ENCODE assay signal across 1 cellular context in the genomic region with DNA sequence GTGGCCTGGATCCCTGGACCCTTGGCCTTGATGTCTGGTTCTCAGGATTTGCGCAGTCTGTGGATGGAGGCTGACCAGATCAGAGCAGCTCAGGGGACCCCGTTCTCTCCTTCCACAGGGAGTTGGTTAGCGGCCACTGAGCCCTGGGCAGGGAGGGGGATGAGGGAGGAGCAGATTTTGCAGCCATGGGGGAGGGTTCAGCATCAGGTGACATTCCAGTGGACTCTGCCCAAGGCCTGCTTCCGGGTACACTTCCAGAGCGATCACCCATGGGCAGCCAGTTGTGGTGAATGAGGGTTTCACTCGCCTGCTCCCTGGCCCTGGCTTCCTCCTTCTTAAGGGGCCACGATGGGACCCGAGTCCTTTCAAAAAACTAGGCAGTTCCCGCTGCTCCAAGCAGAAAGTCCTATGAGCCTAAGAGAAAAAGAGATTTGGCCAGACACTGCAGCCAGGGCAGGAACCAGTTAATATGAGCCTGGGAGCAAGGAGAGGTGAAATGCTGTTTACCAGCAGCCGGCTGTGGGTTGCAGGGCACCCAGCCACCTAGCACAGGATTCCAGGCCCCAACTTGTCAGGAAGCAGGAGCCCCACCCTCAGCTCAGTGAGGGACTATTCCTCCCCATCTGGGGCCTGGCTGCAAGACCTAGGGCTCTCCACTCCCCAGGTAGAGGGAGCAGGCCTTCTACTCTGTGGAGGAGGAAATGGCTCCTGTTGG.
TF ChIP-seq lines count a peak whose summit lies in the region.

No MANE protein-coding gene starts in this region.

TF ChIP-seq in HepG2, 621 proteins besides CTCF, POLR2A, EP300 and RAD21 (continued from another document and continues in another):
- TF ChIP-seq AHDC1 (CRISPR knock-in tag; IDR thresholded peaks at IDR 0.05; ENCODE audit: borderline replicate concordance) (peak; percentile 46; the same call in 1 of the 2 replicates), ZNF770 (CRISPR knock-in tag; IDR thresholded peaks at IDR 0.05) (no peak), HMG20B (CRISPR knock-in tag; conservative IDR thresholded peaks at IDR 0.05) (no peak), ATF7 (IDR thresholded peaks at IDR 0.05) (no peak), ATF7 (CRISPR knock-in tag; IDR thresholded peaks at IDR 0.05) (no peak), ZNF138 (CRISPR knock-in tag; IDR thresholded peaks at IDR 0.05; ENCODE audit: low read depth) (no peak), ATF3 (CRISPR knock-in tag; IDR thresholded peaks at IDR 0.05) (no peak; the same call in 1 of the 2 replicates), NFYB (CRISPR knock-in tag; IDR thresholded peaks at IDR 0.05) (no peak), GPN1 (CRISPR knock-in tag; IDR thresholded peaks at IDR 0.05; ENCODE audit: borderline replicate concordance) (no peak), RARA (CRISPR knock-in tag; IDR thresholded peaks at IDR 0.05) (peak; percentile 78), POGK (CRISPR knock-in tag; conservative IDR thresholded peaks at IDR 0.05) (peak; percentile 79; the same call in 1 of the 2 replicates), ZFP36 (IDR thresholded peaks at IDR 0.05; ENCODE audit: borderline replicate concordance, low read depth, low read length, partially characterized antibody) (no peak), HIC2 (CRISPR knock-in tag; IDR thresholded peaks at IDR 0.05; ENCODE audit: low read depth) (peak; percentile 89), FOSL2 (CRISPR knock-in tag; IDR thresholded peaks at IDR 0.05) (peak; percentile 59), ZNF724P (CRISPR knock-in tag; IDR thresholded peaks at IDR 0.05; ENCODE audit: borderline replicate concordance) (0 out of 2 replicates have a peak, but pooled peaks have one; percentile 16), SOX5 (CRISPR knock-in tag; IDR thresholded peaks at IDR 0.05; ENCODE audit: borderline replicate concordance) (peak; percentile 74; the same call in 1 of the 2 replicates), ATF1 (CRISPR knock-in tag; IDR thresholded peaks at IDR 0.05) (no peak), HCFC1 (IDR thresholded peaks at IDR 0.05; ENCODE audit: low read depth, low read length) (no peak), ZBTB26 (CRISPR knock-in tag; IDR thresholded peaks at IDR 0.05; ENCODE audit: borderline replicate concordance) (peak; percentile 77), ZNF660 (CRISPR knock-in tag; IDR thresholded peaks at IDR 0.05; ENCODE audit: borderline replicate concordance, low read depth) (no peak), ZNF264 (CRISPR knock-in tag; IDR thresholded peaks at IDR 0.05) (0 out of 2 replicates have a peak, but pooled peaks have one; percentile 14)
- TF ChIP-seq, protein P1, sequence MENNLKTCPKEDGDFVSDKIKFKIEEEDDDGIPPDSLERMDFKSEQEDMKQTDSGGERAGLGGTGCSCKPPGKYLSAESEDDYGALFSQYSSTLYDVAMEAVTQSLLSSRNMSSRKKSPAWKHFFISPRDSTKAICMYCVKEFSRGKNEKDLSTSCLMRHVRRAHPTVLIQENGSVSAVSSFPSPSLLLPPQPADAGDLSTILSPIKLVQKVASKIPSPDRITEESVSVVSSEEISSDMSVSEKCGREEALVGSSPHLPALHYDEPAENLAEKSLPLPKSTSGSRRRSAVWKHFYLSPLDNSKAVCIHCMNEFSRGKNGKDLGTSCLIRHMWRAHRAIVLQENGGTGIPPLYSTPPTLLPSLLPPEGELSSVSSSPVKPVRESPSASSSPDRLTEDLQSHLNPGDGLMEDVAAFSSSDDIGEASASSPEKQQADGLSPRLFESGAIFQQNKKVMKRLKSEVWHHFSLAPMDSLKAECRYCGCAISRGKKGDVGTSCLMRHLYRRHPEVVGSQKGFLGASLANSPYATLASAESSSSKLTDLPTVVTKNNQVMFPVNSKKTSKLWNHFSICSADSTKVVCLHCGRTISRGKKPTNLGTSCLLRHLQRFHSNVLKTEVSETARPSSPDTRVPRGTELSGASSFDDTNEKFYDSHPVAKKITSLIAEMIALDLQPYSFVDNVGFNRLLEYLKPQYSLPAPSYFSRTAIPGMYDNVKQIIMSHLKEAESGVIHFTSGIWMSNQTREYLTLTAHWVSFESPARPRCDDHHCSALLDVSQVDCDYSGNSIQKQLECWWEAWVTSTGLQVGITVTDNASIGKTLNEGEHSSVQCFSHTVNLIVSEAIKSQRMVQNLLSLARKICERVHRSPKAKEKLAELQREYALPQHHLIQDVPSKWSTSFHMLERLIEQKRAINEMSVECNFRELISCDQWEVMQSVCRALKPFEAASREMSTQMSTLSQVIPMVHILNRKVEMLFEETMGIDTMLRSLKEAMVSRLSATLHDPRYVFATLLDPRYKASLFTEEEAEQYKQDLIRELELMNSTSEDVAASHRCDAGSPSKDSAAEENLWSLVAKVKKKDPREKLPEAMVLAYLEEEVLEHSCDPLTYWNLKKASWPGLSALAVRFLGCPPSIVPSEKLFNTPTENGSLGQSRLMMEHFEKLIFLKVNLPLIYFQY (CRISPR knock-in tag; IDR thresholded peaks at IDR 0.05; ENCODE audit: borderline replicate concordance): peak; percentile 72; the same call in 1 of the 2 replicates
- TF ChIP-seq, protein P2, sequence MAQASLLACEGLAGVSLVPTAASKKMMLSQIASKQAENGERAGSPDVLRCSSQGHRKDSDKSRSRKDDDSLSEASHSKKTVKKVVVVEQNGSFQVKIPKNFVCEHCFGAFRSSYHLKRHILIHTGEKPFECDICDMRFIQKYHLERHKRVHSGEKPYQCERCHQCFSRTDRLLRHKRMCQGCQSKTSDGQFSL (CRISPR knock-in tag; IDR thresholded peaks at IDR 0.05): peak; percentile 72; the same call in 1 of the 2 replicates
- TF ChIP-seq, protein P3, sequence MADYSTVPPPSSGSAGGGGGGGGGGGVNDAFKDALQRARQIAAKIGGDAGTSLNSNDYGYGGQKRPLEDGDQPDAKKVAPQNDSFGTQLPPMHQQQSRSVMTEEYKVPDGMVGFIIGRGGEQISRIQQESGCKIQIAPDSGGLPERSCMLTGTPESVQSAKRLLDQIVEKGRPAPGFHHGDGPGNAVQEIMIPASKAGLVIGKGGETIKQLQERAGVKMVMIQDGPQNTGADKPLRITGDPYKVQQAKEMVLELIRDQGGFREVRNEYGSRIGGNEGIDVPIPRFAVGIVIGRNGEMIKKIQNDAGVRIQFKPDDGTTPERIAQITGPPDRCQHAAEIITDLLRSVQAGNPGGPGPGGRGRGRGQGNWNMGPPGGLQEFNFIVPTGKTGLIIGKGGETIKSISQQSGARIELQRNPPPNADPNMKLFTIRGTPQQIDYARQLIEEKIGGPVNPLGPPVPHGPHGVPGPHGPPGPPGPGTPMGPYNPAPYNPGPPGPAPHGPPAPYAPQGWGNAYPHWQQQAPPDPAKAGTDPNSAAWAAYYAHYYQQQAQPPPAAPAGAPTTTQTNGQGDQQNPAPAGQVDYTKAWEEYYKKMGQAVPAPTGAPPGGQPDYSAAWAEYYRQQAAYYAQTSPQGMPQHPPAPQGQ (CRISPR knock-in tag; IDR thresholded peaks at IDR 0.05; ENCODE audit: borderline replicate concordance): peak; percentile 21; the same call in 1 of the 2 replicates
